ENCODE assay signal across 14 cellular contexts in the genomic region with DNA sequence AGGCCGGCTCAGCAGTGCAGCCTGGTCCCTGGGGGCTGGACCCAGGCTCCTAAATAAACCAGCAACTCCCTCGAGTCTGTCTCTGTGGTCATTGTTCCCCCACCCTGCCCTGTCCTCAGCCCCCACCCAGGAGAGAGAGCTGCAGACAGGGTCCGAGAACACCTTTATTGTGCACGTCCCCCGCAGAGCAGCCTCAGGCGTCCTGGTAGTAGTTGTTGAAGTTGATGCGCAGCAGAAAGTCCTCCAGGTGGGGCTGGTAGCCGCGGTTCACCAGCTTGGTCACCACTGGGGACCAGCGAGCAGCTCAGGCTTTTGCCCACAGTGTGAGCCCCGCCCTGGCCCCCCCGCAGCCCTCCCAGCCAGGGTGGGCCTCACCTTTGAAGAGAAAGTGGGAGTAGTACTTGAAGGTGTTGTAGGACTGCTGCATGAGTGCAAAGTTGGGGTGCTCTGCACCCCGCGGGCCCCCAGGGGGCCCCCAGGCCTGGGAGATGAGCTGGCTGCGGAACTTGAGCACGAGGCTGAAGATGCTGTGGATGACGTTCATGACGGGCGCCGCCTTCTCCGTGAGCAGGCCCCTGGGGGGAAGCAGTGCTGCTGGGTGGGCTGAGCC.
"Had no signal": no experiment of that assay in that cellular context is flagged by ENCODE, and none has a peak within 500 bp of the region (broad histone marks: within the 10 kb centered on the region; RNA-seq: fewer than 3 reads in every experiment).

No MANE protein-coding gene starts in this region.

- H3K27me3 ChIP-seq: breast epithelium, dorsolateral prefrontal cortex, esophagus muscularis mucosa, ovary, stomach had no signal

- H3K4me1 ChIP-seq: breast epithelium had no signal

- H3K27ac Mint-ChIP-seq: activated naive CD8-positive, alpha-beta T cell treated with anti-CD3 and anti-CD28 coated beads for 36 hours had no signal

- H3K4me3 Mint-ChIP-seq: activated naive CD8-positive, alpha-beta T cell treated with anti-CD3 and anti-CD28 coated beads for 36 hours; activated T-cell treated with anti-CD3 and anti-CD28 coated beads, Interleukin-2, amount 50 U/mL, for 4 hours had no signal

- DNase-seq: activated CD4-positive, alpha-beta T cell treated with anti-CD3 and anti-CD28 coated beads, Interleukin-2, amount 50 U/mL, for 1 hour; activated CD4-positive, CD25-positive, alpha-beta regulatory T cell; activated effector memory CD4-positive, alpha-beta T cell treated with anti-CD3 and anti-CD28 coated beads, Interleukin-2, amount 50 U/mL, for 16 hours; activated naive CD8-positive, alpha-beta T cell treated with anti-CD3 and anti-CD28 coated beads for 36 hours; activated T-cell treated with anti-CD3 and anti-CD28 coated beads, Interleukin-2, amount 50 U/mL, for 4 hours; mesendoderm; stimulated activated CD4-positive, alpha-beta T cell treated with anti-CD3 and anti-CD28 coated beads, Interleukin-4, amount 100 ng/mL, for 1 hour; stimulated activated CD8-positive, alpha-beta memory T cell treated with anti-CD3 and anti-CD28 coated beads, Interleukin-4, amount 100 ng/mL, for 48 hours; stomach had no signal

- H3K36me3 ChIP-seq: ovary had no signal

- H3K27ac ChIP-seq: breast epithelium, esophagus muscularis mucosa, ovary, stomach, thoracic aorta had no signal

- H3K9me3 ChIP-seq: breast epithelium, esophagus muscularis mucosa, ovary, thoracic aorta had no signal

- H3K4me3 ChIP-seq: breast epithelium, dorsolateral prefrontal cortex, esophagus muscularis mucosa, ovary, stomach, thoracic aorta had no signal

- H3K9me3 Mint-ChIP-seq: activated naive CD8-positive, alpha-beta T cell treated with anti-CD3 and anti-CD28 coated beads for 36 hours; activated T-cell treated with anti-CD3 and anti-CD28 coated beads, Interleukin-2, amount 50 U/mL, for 4 hours had no signal
